In genomic region chr12:56590237-56590830, GRCh38 we compare ENCODE assay signal across 8 cellular contexts. TPM values are rescaled to one million over a fixed set of nuclear protein-coding genes. Genes with fewer than 3 reads are reported as not detected.
DNase-seq lines count a peak whose midpoint lies in the region; ATAC-seq and TF ChIP-seq lines count a peak whose summit lies in the region.

No MANE protein-coding gene starts in this region.

- no peak overlapping the region for H3K27ac ChIP-seq in endodermal cell (ENCODE audit: low read depth, low read length)

- no peak overlapping the region for H3K4me3 ChIP-seq in endodermal cell (ENCODE audit: low read length)

- no peaks in the 10 kb centered on the region for H3K27me3 ChIP-seq in endodermal cell (ENCODE audit: control insufficient read depth, insufficient read depth, low read length, poor library complexity, severe bottlenecking)

- H3K9me3 Mint-ChIP-seq in CD14-positive monocyte (no peaks in the 10 kb centered on the region), endodermal cell (no peaks in the 10 kb centered on the region)
- no peaks in the 10 kb centered on the region for H3K9me3 Mint-ChIP-seq in stimulated activated naive B cell treated with anti-CD40 and anti-IgM and Interleukin-4, amounts not matched to agents 10 μg/mL and 1 μg/mL and 100 μg/mL, for 72 hours

- peak; percentile 18 for TF ChIP-seq CTCF in CD14-positive monocyte (IDR thresholded peaks at IDR 0.05)
- peak; percentile 72 for TF ChIP-seq CTCF in endodermal cell (conservative IDR thresholded peaks at IDR 0.05)

- peak; percentile 74 to 78 for ATAC-seq in stimulated activated naive B cell treated with anti-CD40 and anti-IgM and Interleukin-4, amounts not matched to agents 10 μg/mL and 1 μg/mL and 100 μg/mL, for 72 hours (replicated peaks)
- no peak for ATAC-seq in HG03571 (IDR thresholded peaks at IDR 0.05; ENCODE audit: unreplicated experiment)

- peaks cover 22% of the 10 kb centered on the region for H3K36me3 ChIP-seq in endodermal cell (ENCODE audit: control insufficient read depth, insufficient read depth, low read length)

- H3K27me3 Mint-ChIP-seq in CD14-positive monocyte (ENCODE audit: low read depth in 3 of 3): peaks cover 0 to 6% (median 1%) of the 10 kb centered on the region in 3 donors
- H3K27me3 Mint-ChIP-seq in endodermal cell (ENCODE audit: insufficient read depth): no peaks in the 10 kb centered on the region
- H3K27me3 Mint-ChIP-seq in stimulated activated naive B cell treated with anti-CD40 and anti-IgM and Interleukin-4, amounts not matched to agents 10 μg/mL and 1 μg/mL and 100 μg/mL, for 72 hours: no peaks in the 10 kb centered on the region

- no peaks in the 10 kb centered on the region for H3K9me3 ChIP-seq in endodermal cell (ENCODE audit: control insufficient read depth, low read length)

- no peak overlapping the region for H3K9ac ChIP-seq in endodermal cell (ENCODE audit: extremely low read depth, low read length, poor library complexity, severe bottlenecking)

- H3K4me1 Mint-ChIP-seq in CD14-positive monocyte (no peaks in the 10 kb centered on the region), endodermal cell (peaks cover 13% of the 10 kb centered on the region)
- peaks cover 4 to 11% of the 10 kb centered on the region in 2 donors for H3K4me1 Mint-ChIP-seq in stimulated activated naive B cell treated with anti-CD40 and anti-IgM and Interleukin-4, amounts not matched to agents 10 μg/mL and 1 μg/mL and 100 μg/mL, for 72 hours

- no peak for DNase-seq in CD14-positive monocyte (ENCODE audit: low spot score)
- DNase-seq in GM19238 (ENCODE audit: insufficient read length, low spot score): peak; percentile 33
- DNase-seq in NOMO-1 (lab: John Stamatoyannopoulos, UW; ENCODE audit: unreplicated experiment in 2 of 2): peak; percentile 22 to 39
- peak; percentile 82 for DNase-seq in endodermal cell
- no peak for DNase-seq in stimulated activated naive B cell treated with anti-CD40 and anti-IgM and Interleukin-4, amounts not matched to agents 10 μg/mL and 1 μg/mL and 100 μg/mL, for 72 hours
- no peak for DNase-seq in AG20443 (ENCODE audit: low spot score)
- DNase-seq in midbrain (lab: John Stamatoyannopoulos, UW): no peak

- H3K36me3 Mint-ChIP-seq in CD14-positive monocyte (peaks cover 41 to 43% of the 10 kb centered on the region in 2 donors), endodermal cell (ENCODE audit: low read depth) (peaks cover 42% of the 10 kb centered on the region)
- peaks cover 2 to 5% of the 10 kb centered on the region in 2 donors for H3K36me3 Mint-ChIP-seq in stimulated activated naive B cell treated with anti-CD40 and anti-IgM and Interleukin-4, amounts not matched to agents 10 μg/mL and 1 μg/mL and 100 μg/mL, for 72 hours

- 63 to 100% methylated on average over 1 to 3 of the region's 3 CpGs for WGBS in endodermal cell (ENCODE audit: insufficient coverage in 1 of 2, insufficient read length in 1 of 2), 2 experiments

- H3K4me3 Mint-ChIP-seq in CD14-positive monocyte (no peak overlapping the region), endodermal cell (no peak overlapping the region)
- no peak overlapping the region for H3K4me3 Mint-ChIP-seq in stimulated activated naive B cell treated with anti-CD40 and anti-IgM and Interleukin-4, amounts not matched to agents 10 μg/mL and 1 μg/mL and 100 μg/mL, for 72 hours

- H3K27ac Mint-ChIP-seq in CD14-positive monocyte: peak overlapping the region in 2 of 7 donors; percentile 6 to 55
- H3K27ac Mint-ChIP-seq in endodermal cell: peak overlapping the region; percentile 61
- no peak overlapping the region for H3K27ac Mint-ChIP-seq in stimulated activated naive B cell treated with anti-CD40 and anti-IgM and Interleukin-4, amounts not matched to agents 10 μg/mL and 1 μg/mL and 100 μg/mL, for 72 hours

- intact Hi-C loops in CD14-positive monocyte (cut with micrococcal nuclease): loop anchor here (5.0 kb wide), 1 partner anchor 78 kb away; no protein-coding TSS in a partner anchor

- no peaks in the 10 kb centered on the region for H3K4me1 ChIP-seq in endodermal cell (ENCODE audit: control insufficient read depth, insufficient read depth, low read length)

RNA-seq across cellular contexts. Expression of gene BAZ2A, which starts 39.8 kb away (rescaled TPM):
- polyA plus RNA-seq in CD14-positive monocyte: 10 to 100 TPM in 1 of 2 donors, 1 to 10 TPM in 1; 8.9 to 21.1 TPM
- 100 to 1,000 TPM; 125 to 137 TPM for total RNA-seq in endodermal cell
- polyA plus RNA-seq in endodermal cell (2013, experiment 1 of 2): 93.1 TPM
- 89.0 TPM for polyA plus RNA-seq in endodermal cell (2013, experiment 2 of 2)

RNA-seq across cellular contexts. Expression of gene ATP5F1B, which starts 55.5 kb away (rescaled TPM):
- polyA plus RNA-seq in CD14-positive monocyte: 1,000 to 10,000 TPM; 1,038 to 1,093 TPM
- 100 to 1,000 TPM; 653 to 681 TPM for total RNA-seq in endodermal cell
- polyA plus RNA-seq in endodermal cell (2013, experiment 1 of 2): 736 TPM
- polyA plus RNA-seq in endodermal cell (2013, experiment 2 of 2): 668 TPM

Comparison
In these comparisons a context has a peak if more than half of its experiments do, and no peak if none do; other contexts are left out.
1. DNase-seq: peak in GM19238 (single experiment), NOMO-1 (2 of 2) and endodermal cell (single experiment); none in CD14-positive monocyte (single experiment), stimulated activated naive B cell treated with anti-CD40 and anti-IgM and Interleukin-4, amounts not matched to agents 10 μg/mL and 1 μg/mL and 100 μg/mL, for 72 hours (single experiment), AG20443 (single experiment) and midbrain (single experiment).